ENCODE assay signal across 1 cellular context in the genomic region with DNA sequence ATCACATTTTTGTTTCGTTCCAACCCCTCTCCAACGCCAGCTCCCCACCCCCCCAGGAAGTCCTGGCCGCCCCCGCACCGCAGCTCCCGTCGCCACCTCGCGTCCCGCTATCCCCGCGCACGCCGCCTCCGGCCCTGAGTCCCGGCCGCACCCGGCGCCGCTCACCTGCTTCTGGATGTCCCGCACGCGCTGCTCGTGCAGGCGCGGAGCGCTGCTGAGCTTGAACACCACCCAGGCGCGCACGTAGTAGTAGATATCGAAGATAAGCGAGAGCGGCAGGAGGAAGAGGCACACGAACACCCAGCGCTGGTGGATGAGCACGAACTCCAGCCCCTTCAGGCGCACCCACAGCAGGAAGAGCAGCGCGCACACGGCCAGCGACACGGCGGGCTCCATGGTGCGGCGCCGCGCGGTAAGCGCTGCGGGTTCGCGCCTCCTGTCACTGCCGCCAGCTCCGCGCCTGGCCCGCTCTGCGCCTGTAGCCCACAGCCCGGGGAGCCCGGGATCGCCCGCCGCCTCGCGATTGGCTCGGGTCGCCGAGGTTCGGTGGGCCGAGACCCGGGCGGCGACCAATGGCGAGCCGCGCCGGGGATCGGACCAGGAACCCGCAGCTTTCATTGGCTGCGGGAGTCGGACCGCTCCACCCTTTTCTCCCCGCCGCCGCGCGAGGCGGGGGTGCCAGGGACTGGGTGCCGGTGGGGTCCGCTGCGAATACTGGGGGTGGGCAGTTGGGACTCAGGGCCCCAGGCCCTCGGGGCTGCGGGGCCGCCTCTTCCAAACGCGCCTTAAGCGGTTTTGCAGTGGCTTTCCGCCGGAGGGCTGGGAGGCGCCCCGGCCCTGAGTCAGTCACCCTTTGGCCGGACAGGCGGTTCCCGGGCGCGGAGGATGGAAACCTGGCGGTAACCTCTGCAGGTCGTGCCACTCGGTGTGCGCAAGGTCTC.
A peak's percentile ranks its signal among the peaks of the same experiment; 100 is the strongest.
TF ChIP-seq lines count a peak whose summit lies in the region.

TSS of gene DHCR24 (minus strand) at position 472 of the 941 bp plus-strand sequence. CDS start at position 396, 76 bp downstream.

TF ChIP-seq in HepG2, 621 proteins besides CTCF, POLR2A, EP300 and RAD21 (continued from another document and continues in another):
- TF ChIP-seq, protein P1, sequence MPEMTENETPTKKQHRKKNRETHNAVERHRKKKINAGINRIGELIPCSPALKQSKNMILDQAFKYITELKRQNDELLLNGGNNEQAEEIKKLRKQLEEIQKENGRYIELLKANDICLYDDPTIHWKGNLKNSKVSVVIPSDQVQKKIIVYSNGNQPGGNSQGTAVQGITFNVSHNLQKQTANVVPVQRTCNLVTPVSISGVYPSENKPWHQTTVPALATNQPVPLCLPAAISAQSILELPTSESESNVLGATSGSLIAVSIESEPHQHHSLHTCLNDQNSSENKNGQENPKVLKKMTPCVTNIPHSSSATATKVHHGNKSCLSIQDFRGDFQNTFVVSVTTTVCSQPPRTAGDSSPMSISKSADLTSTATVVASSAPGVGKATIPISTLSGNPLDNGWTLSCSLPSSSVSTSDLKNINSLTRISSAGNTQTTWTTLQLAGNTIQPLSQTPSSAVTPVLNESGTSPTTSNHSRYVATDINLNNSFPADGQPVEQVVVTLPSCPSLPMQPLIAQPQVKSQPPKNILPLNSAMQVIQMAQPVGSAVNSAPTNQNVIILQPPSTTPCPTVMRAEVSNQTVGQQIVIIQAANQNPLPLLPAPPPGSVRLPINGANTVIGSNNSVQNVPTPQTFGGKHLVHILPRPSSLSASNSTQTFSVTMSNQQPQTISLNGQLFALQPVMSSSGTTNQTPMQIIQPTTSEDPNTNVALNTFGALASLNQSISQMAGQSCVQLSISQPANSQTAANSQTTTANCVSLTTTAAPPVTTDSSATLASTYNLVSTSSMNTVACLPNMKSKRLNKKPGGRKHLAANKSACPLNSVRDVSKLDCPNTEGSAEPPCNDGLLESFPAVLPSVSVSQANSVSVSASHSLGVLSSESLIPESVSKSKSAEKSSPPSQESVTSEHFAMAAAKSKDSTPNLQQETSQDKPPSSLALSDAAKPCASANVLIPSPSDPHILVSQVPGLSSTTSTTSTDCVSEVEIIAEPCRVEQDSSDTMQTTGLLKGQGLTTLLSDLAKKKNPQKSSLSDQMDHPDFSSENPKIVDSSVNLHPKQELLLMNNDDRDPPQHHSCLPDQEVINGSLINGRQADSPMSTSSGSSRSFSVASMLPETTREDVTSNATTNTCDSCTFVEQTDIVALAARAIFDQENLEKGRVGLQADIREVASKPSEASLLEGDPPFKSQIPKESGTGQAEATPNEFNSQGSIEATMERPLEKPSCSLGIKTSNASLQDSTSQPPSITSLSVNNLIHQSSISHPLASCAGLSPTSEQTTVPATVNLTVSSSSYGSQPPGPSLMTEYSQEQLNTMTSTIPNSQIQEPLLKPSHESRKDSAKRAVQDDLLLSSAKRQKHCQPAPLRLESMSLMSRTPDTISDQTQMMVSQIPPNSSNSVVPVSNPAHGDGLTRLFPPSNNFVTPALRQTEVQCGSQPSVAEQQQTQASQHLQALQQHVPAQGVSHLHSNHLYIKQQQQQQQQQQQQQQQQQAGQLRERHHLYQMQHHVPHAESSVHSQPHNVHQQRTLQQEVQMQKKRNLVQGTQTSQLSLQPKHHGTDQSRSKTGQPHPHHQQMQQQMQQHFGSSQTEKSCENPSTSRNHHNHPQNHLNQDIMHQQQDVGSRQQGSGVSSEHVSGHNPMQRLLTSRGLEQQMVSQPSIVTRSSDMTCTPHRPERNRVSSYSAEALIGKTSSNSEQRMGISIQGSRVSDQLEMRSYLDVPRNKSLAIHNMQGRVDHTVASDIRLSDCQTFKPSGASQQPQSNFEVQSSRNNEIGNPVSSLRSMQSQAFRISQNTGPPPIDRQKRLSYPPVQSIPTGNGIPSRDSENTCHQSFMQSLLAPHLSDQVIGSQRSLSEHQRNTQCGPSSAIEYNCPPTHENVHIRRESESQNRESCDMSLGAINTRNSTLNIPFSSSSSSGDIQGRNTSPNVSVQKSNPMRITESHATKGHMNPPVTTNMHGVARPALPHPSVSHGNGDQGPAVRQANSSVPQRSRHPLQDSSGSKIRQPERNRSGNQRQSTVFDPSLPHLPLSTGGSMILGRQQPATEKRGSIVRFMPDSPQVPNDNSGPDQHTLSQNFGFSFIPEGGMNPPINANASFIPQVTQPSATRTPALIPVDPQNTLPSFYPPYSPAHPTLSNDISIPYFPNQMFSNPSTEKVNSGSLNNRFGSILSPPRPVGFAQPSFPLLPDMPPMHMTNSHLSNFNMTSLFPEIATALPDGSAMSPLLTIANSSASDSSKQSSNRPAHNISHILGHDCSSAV (CRISPR knock-in tag; IDR thresholded peaks at IDR 0.05; ENCODE audit: borderline replicate concordance), result no peak
- peak; percentile 60; the same call in 1 of the 2 replicates for TF ChIP-seq ZBTB14 (CRISPR knock-in tag; IDR thresholded peaks at IDR 0.05)
- TF ChIP-seq, protein P2, sequence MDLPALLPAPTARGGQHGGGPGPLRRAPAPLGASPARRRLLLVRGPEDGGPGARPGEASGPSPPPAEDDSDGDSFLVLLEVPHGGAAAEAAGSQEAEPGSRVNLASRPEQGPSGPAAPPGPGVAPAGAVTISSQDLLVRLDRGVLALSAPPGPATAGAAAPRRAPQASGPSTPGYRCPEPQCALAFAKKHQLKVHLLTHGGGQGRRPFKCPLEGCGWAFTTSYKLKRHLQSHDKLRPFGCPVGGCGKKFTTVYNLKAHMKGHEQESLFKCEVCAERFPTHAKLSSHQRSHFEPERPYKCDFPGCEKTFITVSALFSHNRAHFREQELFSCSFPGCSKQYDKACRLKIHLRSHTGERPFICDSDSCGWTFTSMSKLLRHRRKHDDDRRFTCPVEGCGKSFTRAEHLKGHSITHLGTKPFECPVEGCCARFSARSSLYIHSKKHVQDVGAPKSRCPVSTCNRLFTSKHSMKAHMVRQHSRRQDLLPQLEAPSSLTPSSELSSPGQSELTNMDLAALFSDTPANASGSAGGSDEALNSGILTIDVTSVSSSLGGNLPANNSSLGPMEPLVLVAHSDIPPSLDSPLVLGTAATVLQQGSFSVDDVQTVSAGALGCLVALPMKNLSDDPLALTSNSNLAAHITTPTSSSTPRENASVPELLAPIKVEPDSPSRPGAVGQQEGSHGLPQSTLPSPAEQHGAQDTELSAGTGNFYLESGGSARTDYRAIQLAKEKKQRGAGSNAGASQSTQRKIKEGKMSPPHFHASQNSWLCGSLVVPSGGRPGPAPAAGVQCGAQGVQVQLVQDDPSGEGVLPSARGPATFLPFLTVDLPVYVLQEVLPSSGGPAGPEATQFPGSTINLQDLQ (CRISPR knock-in tag; IDR thresholded peaks at IDR 0.05), result peak; percentile 43; the same call in 1 of the 2 replicates
- TF ChIP-seq TRAFD1 (CRISPR knock-in tag; IDR thresholded peaks at IDR 0.05; ENCODE audit: borderline replicate concordance), result no peak
- TF ChIP-seq, protein P3, sequence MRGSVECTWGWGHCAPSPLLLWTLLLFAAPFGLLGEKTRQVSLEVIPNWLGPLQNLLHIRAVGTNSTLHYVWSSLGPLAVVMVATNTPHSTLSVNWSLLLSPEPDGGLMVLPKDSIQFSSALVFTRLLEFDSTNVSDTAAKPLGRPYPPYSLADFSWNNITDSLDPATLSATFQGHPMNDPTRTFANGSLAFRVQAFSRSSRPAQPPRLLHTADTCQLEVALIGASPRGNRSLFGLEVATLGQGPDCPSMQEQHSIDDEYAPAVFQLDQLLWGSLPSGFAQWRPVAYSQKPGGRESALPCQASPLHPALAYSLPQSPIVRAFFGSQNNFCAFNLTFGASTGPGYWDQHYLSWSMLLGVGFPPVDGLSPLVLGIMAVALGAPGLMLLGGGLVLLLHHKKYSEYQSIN (CRISPR knock-in tag; IDR thresholded peaks at IDR 0.05; ENCODE audit: borderline replicate concordance), result no peak
- TF ChIP-seq THAP8 (CRISPR knock-in tag; IDR thresholded peaks at IDR 0.05; ENCODE audit: borderline replicate concordance), result no peak
- no peak for TF ChIP-seq SP4 (CRISPR knock-in tag; IDR thresholded peaks at IDR 0.05)
- TF ChIP-seq SP1 (IDR thresholded peaks at IDR 0.05), result no peak
- TF ChIP-seq SP1 (CRISPR knock-in tag; IDR thresholded peaks at IDR 0.05), result 0 out of 2 replicates have a peak, but pooled peaks have one; percentile 52
- no peak for TF ChIP-seq ZFP41 (CRISPR knock-in tag; IDR thresholded peaks at IDR 0.05; ENCODE audit: borderline replicate concordance)
- TF ChIP-seq ZSCAN20 (CRISPR knock-in tag; IDR thresholded peaks at IDR 0.05; ENCODE audit: borderline replicate concordance), result no peak; the same call in 1 of the 2 replicates
- peak; percentile 80 for TF ChIP-seq SAP130 (CRISPR knock-in tag; IDR thresholded peaks at IDR 0.05; ENCODE audit: low read depth)
- TF ChIP-seq JUNB (CRISPR knock-in tag; IDR thresholded peaks at IDR 0.05; ENCODE audit: borderline replicate concordance), result no peak
- TF ChIP-seq ZNF460 (CRISPR knock-in tag; IDR thresholded peaks at IDR 0.05; ENCODE audit: borderline replicate concordance), result peak; percentile 55; the same call in 1 of the 2 replicates
- TF ChIP-seq ZNF329 (CRISPR knock-in tag; IDR thresholded peaks at IDR 0.05; ENCODE audit: low read depth), result peak; percentile 84; the same call in 1 of the 2 replicates
- peak; percentile 43; the same call in 1 of the 2 replicates for TF ChIP-seq REPIN1 (CRISPR knock-in tag; IDR thresholded peaks at IDR 0.05; ENCODE audit: borderline replicate concordance, low read depth)
- no peak for TF ChIP-seq CBX5 (CRISPR knock-in tag; IDR thresholded peaks at IDR 0.05; ENCODE audit: borderline replicate concordance)
- TF ChIP-seq PRPF4 (IDR thresholded peaks at IDR 0.05; ENCODE audit: low read depth, low read length, poor library complexity, severe bottlenecking), result no peak
- TF ChIP-seq, protein P4, sequence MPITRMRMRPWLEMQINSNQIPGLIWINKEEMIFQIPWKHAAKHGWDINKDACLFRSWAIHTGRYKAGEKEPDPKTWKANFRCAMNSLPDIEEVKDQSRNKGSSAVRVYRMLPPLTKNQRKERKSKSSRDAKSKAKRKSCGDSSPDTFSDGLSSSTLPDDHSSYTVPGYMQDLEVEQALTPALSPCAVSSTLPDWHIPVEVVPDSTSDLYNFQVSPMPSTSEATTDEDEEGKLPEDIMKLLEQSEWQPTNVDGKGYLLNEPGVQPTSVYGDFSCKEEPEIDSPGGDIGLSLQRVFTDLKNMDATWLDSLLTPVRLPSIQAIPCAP (CRISPR knock-in tag; IDR thresholded peaks at IDR 0.05; ENCODE audit: low read depth), result no peak
- TF ChIP-seq IKZF5 (CRISPR knock-in tag; IDR thresholded peaks at IDR 0.05), result peak; percentile 62
- TF ChIP-seq HOXA9 (CRISPR knock-in tag; IDR thresholded peaks at IDR 0.05; ENCODE audit: borderline replicate concordance), result no peak; the same call in 1 of the 2 replicates
- no peak for TF ChIP-seq NFE2 (CRISPR knock-in tag; IDR thresholded peaks at IDR 0.05)
- TF ChIP-seq HOXD1 (CRISPR knock-in tag; IDR thresholded peaks at IDR 0.05), result peak; percentile 33; the same call in 1 of the 2 replicates
- TF ChIP-seq PHF20 (CRISPR knock-in tag; IDR thresholded peaks at IDR 0.05), result peak; percentile 44; the same call in 1 of the 2 replicates
- no peak for TF ChIP-seq JDP2 (CRISPR knock-in tag; IDR thresholded peaks at IDR 0.05; ENCODE audit: borderline replicate concordance)
